In genomic region chr7:33100770-33101169, GRCh38 we compare ENCODE assay signal across 20 cellular contexts.
"Had no signal": no experiment of that assay in that cellular context is flagged by ENCODE, and none has a peak within 500 bp of the region (broad histone marks: within the 10 kb centered on the region; RNA-seq: fewer than 3 reads in every experiment).

No MANE protein-coding gene starts in this region.

- H3K4me3 ChIP-seq: hepatocyte, left ventricle myocardium inferior, lower lobe of right lung, testis, tibial nerve, upper lobe of right lung, vagina had no signal

- H3K27ac ChIP-seq: foreskin keratinocyte, hepatocyte, lower lobe of right lung, neutrophil, testis, tibial nerve, upper lobe of right lung, vagina had no signal

- H3K27me3 Mint-ChIP-seq: dendritic cell treated with granulocyte-macrophage colony-stimulating factor and Interleukin-4, amounts not matched to agents 40 ng/mL and 50 ng/mL, for 4 days; naive thymus-derived CD8-positive, alpha-beta T cell; stimulated activated naive CD8-positive, alpha-beta T cell treated with anti-CD3 and anti-CD28 coated beads, Interleukin-15, amount 100 ng/mL, for 72 hours had no signal

- H3K27me3 ChIP-seq: foreskin keratinocyte, hepatocyte, neutrophil, testis, tibial nerve, upper lobe of right lung, vagina had no signal

- H3K4me3 Mint-ChIP-seq: dendritic cell treated with granulocyte-macrophage colony-stimulating factor and Interleukin-4, amounts not matched to agents 40 ng/mL and 50 ng/mL, for 4 days; naive thymus-derived CD8-positive, alpha-beta T cell; stimulated activated naive CD8-positive, alpha-beta T cell treated with anti-CD3 and anti-CD28 coated beads, Interleukin-15, amount 100 ng/mL, for 72 hours had no signal

- H3K9me3 ChIP-seq: left ventricle myocardium inferior, lower lobe of right lung, neutrophil, testis, tibial nerve, upper lobe of right lung, vagina had no signal

- H2AFZ ChIP-seq: hepatocyte had no signal

- ATAC-seq: foreskin keratinocyte; left cardiac atrium; lower lobe of right lung; naive thymus-derived CD8-positive, alpha-beta T cell; sciatic nerve; stimulated activated naive CD8-positive, alpha-beta T cell treated with anti-CD3 and anti-CD28 coated beads, Interleukin-15, amount 100 ng/mL, for 72 hours; upper lobe of right lung had no signal

- H3K27ac Mint-ChIP-seq: stimulated activated naive CD8-positive, alpha-beta T cell treated with anti-CD3 and anti-CD28 coated beads, Interleukin-15, amount 100 ng/mL, for 72 hours had no signal

- DNase-seq: erythroblast; foreskin keratinocyte; head of caudate nucleus; kidney; left cardiac atrium; left ventricle myocardium inferior; lower lobe of right lung; mesendoderm; naive thymus-derived CD8-positive, alpha-beta T cell; posterior cingulate gyrus; stimulated activated CD4-positive, alpha-beta T cell treated with anti-CD3 and anti-CD28 coated beads, Interleukin-2, amount 100 ng/mL, for 48 hours; stimulated activated naive CD8-positive, alpha-beta T cell treated with anti-CD3 and anti-CD28 coated beads, Interleukin-15, amount 100 ng/mL, for 72 hours; testis; upper lobe of right lung had no signal

- H3K4me2 ChIP-seq: hepatocyte had no signal

- H3K4me1 ChIP-seq: foreskin keratinocyte, lower lobe of right lung, testis had no signal

- H3K9me3 Mint-ChIP-seq: dendritic cell treated with granulocyte-macrophage colony-stimulating factor and Interleukin-4, amounts not matched to agents 40 ng/mL and 50 ng/mL, for 4 days; naive thymus-derived CD8-positive, alpha-beta T cell; stimulated activated naive CD8-positive, alpha-beta T cell treated with anti-CD3 and anti-CD28 coated beads, Interleukin-15, amount 100 ng/mL, for 72 hours had no signal
